ENCODE assay signal across 17 cellular contexts in the genomic region with DNA sequence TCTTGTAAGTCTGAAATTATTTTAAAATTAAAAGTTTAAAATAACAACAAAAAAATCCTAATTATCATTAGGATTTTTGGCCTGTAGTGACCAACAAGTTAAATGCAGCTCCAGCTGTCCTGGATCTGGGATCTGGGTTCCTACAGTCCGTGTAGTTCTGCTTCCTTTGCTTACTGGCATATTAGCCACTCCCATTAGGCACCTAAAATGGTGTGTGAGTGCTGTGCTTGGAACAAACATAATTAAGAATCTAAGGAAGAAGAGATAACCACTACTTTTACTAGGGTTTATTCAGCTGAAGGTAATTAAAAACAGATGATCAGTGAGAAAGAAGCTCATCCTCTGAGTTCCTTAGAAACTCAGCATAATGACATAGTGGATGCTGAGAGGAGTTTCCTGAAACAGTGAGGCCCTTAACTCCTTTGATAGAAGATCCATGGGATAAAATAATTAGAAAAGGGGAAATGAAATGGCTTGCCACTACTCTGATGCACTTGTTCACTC.
DNase-seq lines count a peak whose midpoint lies in the region; ATAC-seq, FAIRE-seq and TF ChIP-seq lines count a peak whose summit lies in the region.
"Had no signal": no experiment of that assay in that cellular context is flagged by ENCODE, and none has a peak within 500 bp of the region (broad histone marks: within the 10 kb centered on the region; RNA-seq: fewer than 3 reads in every experiment).

No MANE protein-coding gene starts in this region.

- H3K14ac ChIP-seq in H1 (ENCODE audit: insufficient read length) (no peak overlapping the region), trophoblast cell (ENCODE audit: low read length) (no peak overlapping the region)

- H2BK15ac ChIP-seq in H1 (ENCODE audit: low read length), result no peak overlapping the region

- H4K12ac ChIP-seq in trophoblast cell (ENCODE audit: low read depth, low read length), result no peak overlapping the region

- H3K79me1 ChIP-seq in H1 (ENCODE audit: low read depth, low read length) (no peaks in the 10 kb centered on the region), trophoblast cell (ENCODE audit: low read length) (no peaks in the 10 kb centered on the region)

- POLR2A ChIA-PET in H1 (lab: Charles Lee; ENCODE audit: partially characterized antibody), result no interaction called here

- H3K36me3 ChIP-seq in H1 (ENCODE audit: control insufficient read depth in 2 of 4, insufficient read depth in 4 of 4, low read length in 3 of 4) (no peaks in the 10 kb centered on the region), trophoblast cell (ENCODE audit: control insufficient read depth in 1 of 2, insufficient read depth in 2 of 2, low read length in 2 of 2) (no peaks in the 10 kb centered on the region)
- H3K36me3 ChIP-seq: BLaER1, HAP-1 had no signal

- H3K27me3 ChIP-seq in H1 (replicated peaks in 1 of 4; ENCODE audit: control insufficient read depth in 3 of 4, extremely low read depth in 1 of 4, insufficient read depth in 3 of 4, low read length in 3 of 4), result no peaks in the 10 kb centered on the region
- no peaks in the 10 kb centered on the region for H3K27me3 ChIP-seq in trophoblast cell (ENCODE audit: insufficient read depth, low read length)
- H3K27me3 ChIP-seq: BLaER1 had no signal

- CTCF ChIA-PET in H1 (lab: Charles Lee; ENCODE audit: partially characterized antibody), result no interaction called here

- TF ChIP-seq EP300 in H1 (IDR thresholded peaks at IDR 0.05; ENCODE audit: borderline replicate concordance in 1 of 2, low read depth in 2 of 2, low read length in 2 of 2), result no peak

- TF ChIP-seq POLR2A in H1 (IDR thresholded peaks at IDR 0.05; ENCODE audit: control extremely low read depth in 1 of 2, low read depth in 2 of 2, low read length in 2 of 2), result no peak

- intact Hi-C loops in sciatic nerve (cut with DNase I), result no loop called here

- H4K8ac ChIP-seq in H1 (ENCODE audit: extremely low read depth, insufficient read depth, low read length), result no peak overlapping the region
- H4K8ac ChIP-seq in trophoblast cell (ENCODE audit: low read depth, low read length), result no peak overlapping the region

- no peaks in the 10 kb centered on the region for H3K9me3 ChIP-seq in H1 (ENCODE audit: insufficient read depth in 2 of 2, low read depth in 1 of 2, low read length in 1 of 2)
- H3K9me3 ChIP-seq in trophoblast cell (ENCODE audit: insufficient read depth, low read depth, low read length), result no peaks in the 10 kb centered on the region
- H3K9me3 ChIP-seq: A549, BLaER1, HAP-1 had no signal

- no peak overlapping the region for H3K4me3 ChIP-seq in H1 (ENCODE audit: extremely low read depth in 1 of 4, insufficient read depth in 2 of 4, low read depth in 3 of 4, low read length in 4 of 4)
- H3K4me3 ChIP-seq in trophoblast cell (ENCODE audit: low read depth, low read length), result no peak overlapping the region
- H3K4me3 ChIP-seq: A549, BLaER1, HAP-1 had no signal

- H2BK120ac ChIP-seq in H1 (replicated peaks; ENCODE audit: low read depth, low read length), result no peak overlapping the region
- no peak overlapping the region for H2BK120ac ChIP-seq in trophoblast cell (ENCODE audit: insufficient read depth, low read length, poor library complexity)

- H3K23me2 ChIP-seq in H1 (ENCODE audit: low read depth, low read length), result no peaks in the 10 kb centered on the region

- H2BK20ac ChIP-seq in H1 (ENCODE audit: low read length), result no peak overlapping the region

- H3K4me1 ChIP-seq in H1 (replicated peaks in 1 of 4; ENCODE audit: control insufficient read depth in 3 of 4, insufficient read depth in 4 of 4, low read length in 3 of 4) (no peaks in the 10 kb centered on the region), trophoblast cell (ENCODE audit: control insufficient read depth in 1 of 2, insufficient read depth in 2 of 2, low read length in 2 of 2) (no peaks in the 10 kb centered on the region)
- H3K4me1 ChIP-seq: A549, BLaER1, HAP-1 had no signal

- H4K5ac ChIP-seq in H1 (ENCODE audit: insufficient read length, low read depth, low read length), result no peak overlapping the region

- no peak overlapping the region for H2BK5ac ChIP-seq in H1 (ENCODE audit: low read depth, low read length)
- H2BK5ac ChIP-seq in trophoblast cell (ENCODE audit: low read depth, low read length, poor library complexity), result no peak overlapping the region

- WGBS in H1 (ENCODE audit: extremely low coverage in 1 of 2, insufficient coverage in 1 of 2, insufficient read length in 1 of 2, insufficient replicate concordance in 2 of 2, low coverage in 1 of 2, low lambda C conversion rate in 2 of 2, missing lambda C conversion rate in 1 of 2), 2 experiments, result 80% methylated on average over 1 of the region's 1 CpG; no CpG with 5 or more reads in 1 of the 2 experiments
- no CpG with 5 or more reads among the region's 1 CpG for WGBS in trophoblast cell (ENCODE audit: extremely low coverage, insufficient coverage, insufficient read length)

- TF ChIP-seq RAD21 in H1 (IDR thresholded peaks at IDR 0.05 in 1 of 2, conservative IDR thresholded peaks at IDR 0.05 in 1 of 2; ENCODE audit: low read depth in 2 of 2, low read length in 2 of 2), result no peak

- no peaks in the 10 kb centered on the region for H4K20me1 ChIP-seq in H1 (replicated peaks in 1 of 2; ENCODE audit: control insufficient read depth in 1 of 2, insufficient read depth in 2 of 2, low read length in 2 of 2)
- H4K20me1 ChIP-seq: BLaER1 had no signal

- H3K4me2 ChIP-seq in H1 (ENCODE audit: insufficient read depth in 1 of 2, low read depth in 2 of 2, low read length in 2 of 2) (no peak overlapping the region), trophoblast cell (ENCODE audit: low read length) (no peak overlapping the region)
- H3K4me2 ChIP-seq: A549, BLaER1 had no signal

- H3K23ac ChIP-seq in H1 (ENCODE audit: insufficient read length) (no peak overlapping the region), trophoblast cell (ENCODE audit: low read length) (no peak overlapping the region)

- FAIRE-seq in H1 (lab: Jason Lieb, UNC), result no peak
- FAIRE-seq: A549, GM19239, HTR-8/SVneo had no signal

- no peak overlapping the region for H2AK5ac ChIP-seq in H1 (ENCODE audit: low read depth, low read length)
- H2AK5ac ChIP-seq in trophoblast cell (ENCODE audit: low read length), result no peak overlapping the region

- H3K79me2 ChIP-seq in H1 (ENCODE audit: control insufficient read depth in 1 of 2, insufficient read depth in 2 of 2, low read length in 2 of 2), result no peaks in the 10 kb centered on the region
- no peaks in the 10 kb centered on the region for H3K79me2 ChIP-seq in trophoblast cell (ENCODE audit: control insufficient read depth, insufficient read depth, low read length, poor library complexity)

- H3K4ac ChIP-seq in H1 (replicated peaks; ENCODE audit: insufficient read length, low read depth, low read length), result no peak overlapping the region
- H3K4ac ChIP-seq in trophoblast cell (ENCODE audit: low read depth, low read length), result no peak overlapping the region

- H3K9ac ChIP-seq in H1 (replicated peaks in 1 of 4; ENCODE audit: extremely low read depth in 1 of 4, low read depth in 3 of 4, low read length in 3 of 4), result no peak overlapping the region
- no peak overlapping the region for H3K9ac ChIP-seq in trophoblast cell (ENCODE audit: low read length)
- H3K9ac ChIP-seq: BLaER1 had no signal

- no peak overlapping the region for H3K56ac ChIP-seq in H1 (replicated peaks; ENCODE audit: insufficient read length, low read depth, low read length)

- DNase-seq in NCI-H146 treated with DMSO at 0.1 percent for 48 hours (lab: John Stamatoyannopoulos, UW; ENCODE audit: unreplicated experiment), result peak; percentile 2
- no peak for DNase-seq in NCI-H146 (lab: John Stamatoyannopoulos, UW)
- peak; percentile 24 for DNase-seq in SK-N-DZ (ENCODE audit: low spot score)
- DNase-seq in H1 (ENCODE audit: low read depth in 1 of 2, low spot score in 2 of 2), result no peak
- DNase-seq in sciatic nerve (ENCODE audit: low spot score), result no peak
- DNase-seq in NCI-H2227 treated with DMSO at 0.1 percent for 48 hours (lab: John Stamatoyannopoulos, UW), result no peak
- DNase-seq in trophoblast cell, result no peak
- no peak for DNase-seq in GF-D8 (lab: John Stamatoyannopoulos, UW)
- DNase-seq: CD4-positive, alpha-beta memory T cell; DMS79 treated with DMSO at 0.1 percent for 48 hours; IMR-90 had no signal

- H3K18ac ChIP-seq in H1 (ENCODE audit: extremely low read depth, low read length) (no peak overlapping the region), trophoblast cell (ENCODE audit: low read length) (no peak overlapping the region)

- H2BK12ac ChIP-seq in H1 (ENCODE audit: low read depth, low read length) (no peak overlapping the region), trophoblast cell (ENCODE audit: low read length) (no peak overlapping the region)

- peak; percentile 66 for ATAC-seq in sciatic nerve
- ATAC-seq: A549 had no signal

- H4K91ac ChIP-seq in H1 (replicated peaks; ENCODE audit: insufficient read length, low read length) (no peak overlapping the region), trophoblast cell (ENCODE audit: low read depth, low read length) (no peak overlapping the region)

- TF ChIP-seq CTCF in H1 (IDR thresholded peaks at IDR 0.05; ENCODE audit: control extremely low read depth in 1 of 3, insufficient read depth in 1 of 3, low read depth in 1 of 3, low read length in 3 of 3), result no peak

- H2AFZ ChIP-seq in H1 (ENCODE audit: low read length) (0 out of 2 replicates have a peak overlapping the region, but pooled peaks have one; percentile 40), trophoblast cell (ENCODE audit: insufficient read depth, low read length, poor library complexity) (no peak overlapping the region)

- H3K27ac ChIP-seq in H1 (ENCODE audit: low read depth, low read length) (no peak overlapping the region), trophoblast cell (ENCODE audit: low read depth, low read length) (no peak overlapping the region)
- H3K27ac ChIP-seq: 22Rv1, A549, BLaER1 had no signal

TF ChIP-seq in H1, 55 proteins besides CTCF, POLR2A, EP300 and RAD21:
- TF ChIP-seq MAFK (IDR thresholded peaks at IDR 0.05; ENCODE audit: low read depth, low read length), result no peak

Comparison
In these comparisons a context has a peak if more than half of its experiments do, and no peak if none do; other contexts are left out.
1. DNase-seq: peak in NCI-H146 treated with DMSO at 0.1 percent for 48 hours (single experiment) and SK-N-DZ (single experiment); none in NCI-H146 (single experiment), H1 (0 of 2), sciatic nerve (single experiment), NCI-H2227 treated with DMSO at 0.1 percent for 48 hours (single experiment), trophoblast cell (0 of 2) and GF-D8 (single experiment).